17 cellular contexts compared by ENCODE assay signal in the genomic region with DNA sequence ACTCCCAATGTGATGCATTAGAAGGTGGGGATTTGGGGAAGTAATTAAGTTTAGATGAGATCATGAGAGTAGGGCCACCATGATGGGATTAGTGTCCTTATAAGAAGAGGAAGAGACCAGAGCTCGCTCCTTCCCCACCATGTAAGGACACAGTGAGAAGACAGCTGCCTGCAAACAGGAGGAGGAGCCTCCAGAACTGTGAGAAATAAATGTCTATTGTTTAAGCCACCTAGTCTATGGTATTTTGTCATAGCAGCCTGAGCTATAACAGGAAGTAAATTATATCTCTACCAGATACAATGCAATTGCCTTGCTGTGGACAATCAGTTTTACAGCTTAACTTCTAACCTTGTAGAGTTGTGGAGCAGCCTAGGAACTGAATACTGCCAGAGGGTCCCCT. TPM values are rescaled to one million over a fixed set of nuclear protein-coding genes. Genes with fewer than 3 reads are reported as not detected.
DNase-seq lines count a peak whose midpoint lies in the region; ATAC-seq and TF ChIP-seq lines count a peak whose summit lies in the region.
"Had no signal": no experiment of that assay in that cellular context is flagged by ENCODE, and none has a peak within 500 bp of the region (broad histone marks: within the 10 kb centered on the region; RNA-seq: fewer than 3 reads in every experiment).

No MANE protein-coding gene starts in this region.

- H3K27ac ChIP-seq in HL-60 (replicated peaks), result peak overlapping the region; percentile 83
- peak overlapping the region in 1 of 59 donors; percentile 22 for H3K27ac ChIP-seq in dorsolateral prefrontal cortex
- H3K27ac ChIP-seq: gastrocnemius medialis, PC-9, SK-N-MC, tibial nerve had no signal

- H3K4me3 Mint-ChIP-seq in activated CD8-positive, alpha-beta T cell treated with anti-CD3 and anti-CD28 coated beads for 36 hours, result no peak overlapping the region
- H3K4me3 Mint-ChIP-seq: stimulated activated effector memory CD8-positive, alpha-beta T cell treated with anti-CD3 and anti-CD28 coated beads, Interleukin-12 subunit alpha, Interleukin-12 subunit beta, amount 100 ng/mL, for 72 hours had no signal

- H3K9me3 Mint-ChIP-seq in activated CD8-positive, alpha-beta T cell treated with anti-CD3 and anti-CD28 coated beads for 36 hours, result no peaks in the 10 kb centered on the region
- H3K9me3 Mint-ChIP-seq: stimulated activated effector memory CD8-positive, alpha-beta T cell treated with anti-CD3 and anti-CD28 coated beads, Interleukin-12 subunit alpha, Interleukin-12 subunit beta, amount 100 ng/mL, for 72 hours had no signal

- H3K27me3 ChIP-seq in HL-60 (ENCODE audit: insufficient read depth, poor library complexity, severe bottlenecking) (no peaks in the 10 kb centered on the region), dorsolateral prefrontal cortex (no peaks in the 10 kb centered on the region)
- H3K27me3 ChIP-seq: gastrocnemius medialis, tibial nerve had no signal

- no peak overlapping the region for H3K4me3 ChIP-seq in HL-60 (replicated peaks; ENCODE audit: insufficient read depth, low read length)
- H3K4me3 ChIP-seq in fibroblast of pulmonary artery (replicated peaks; ENCODE audit: low read depth, low read length), result no peak overlapping the region
- no peak overlapping the region for H3K4me3 ChIP-seq in dorsolateral prefrontal cortex
- H3K4me3 ChIP-seq: gastrocnemius medialis, PC-9, SK-N-MC, tibial nerve had no signal

- H3K27ac Mint-ChIP-seq in activated CD8-positive, alpha-beta T cell treated with anti-CD3 and anti-CD28 coated beads for 36 hours, result no peak overlapping the region
- H3K27ac Mint-ChIP-seq: progenitor cell of endocrine pancreas; stimulated activated effector memory CD8-positive, alpha-beta T cell treated with anti-CD3 and anti-CD28 coated beads, Interleukin-12 subunit alpha, Interleukin-12 subunit beta, amount 100 ng/mL, for 72 hours had no signal

- POLR2A ChIA-PET in activated CD8-positive, alpha-beta T cell treated with anti-CD3 and anti-CD28 coated beads for 36 hours (lab: Charles Lee), result interaction anchor here (0.6 kb wide), 1 partner anchor 221 kb away, joined by 3 read pairs; no protein-coding TSS in a partner anchor

- H3K4me1 Mint-ChIP-seq in activated CD8-positive, alpha-beta T cell treated with anti-CD3 and anti-CD28 coated beads for 36 hours (ENCODE audit: low read depth), result peaks cover 6% of the 10 kb centered on the region

- DNase-seq in GF-D8 (lab: John Stamatoyannopoulos, UW), result peak; percentile 83
- DNase-seq in HL-60 (ENCODE audit: low read depth in 1 of 2, low spot score in 1 of 2), result peak; percentile 68 to 94
- peak; percentile 82 for DNase-seq in OCI-M1 (lab: John Stamatoyannopoulos, UW)
- DNase-seq in fibroblast of pulmonary artery (ENCODE audit: low read depth), result peak; percentile 52
- no peak for DNase-seq in activated T-cell treated with anti-CD3 and anti-CD28 coated beads for 4 hours
- DNase-seq in dorsolateral prefrontal cortex, result no peak
- DNase-seq in activated CD8-positive, alpha-beta T cell treated with anti-CD3 and anti-CD28 coated beads for 36 hours, result no peak
- DNase-seq: activated effector memory CD4-positive, alpha-beta T cell treated with anti-CD3 and anti-CD28 coated beads, Interleukin-2, amount 50 U/mL, for 16 hours; amniotic stem cell; Calu3; gastrocnemius medialis; PC-9 had no signal

- ATAC-seq in HG03196 (IDR thresholded peaks at IDR 0.05; ENCODE audit: unreplicated experiment), result no peak
- no peak for ATAC-seq in activated CD8-positive, alpha-beta T cell treated with anti-CD3 and anti-CD28 coated beads for 36 hours
- ATAC-seq: gastrocnemius medialis; stimulated activated effector memory CD8-positive, alpha-beta T cell treated with anti-CD3 and anti-CD28 coated beads, Interleukin-12 subunit alpha, Interleukin-12 subunit beta, amount 100 ng/mL, for 72 hours had no signal

- peaks cover 2% of the 10 kb centered on the region for H3K36me3 Mint-ChIP-seq in activated CD8-positive, alpha-beta T cell treated with anti-CD3 and anti-CD28 coated beads for 36 hours (ENCODE audit: low read depth)

- intact Hi-C loops in dorsolateral prefrontal cortex (cut with DNase I), result loop anchor here in 1 of 2 donors (10.0 kb wide), 1 partner anchor 97 kb away; no protein-coding TSS in a partner anchor
- intact Hi-C loops in activated CD8-positive, alpha-beta T cell treated with anti-CD3 and anti-CD28 coated beads for 36 hours (cut with micrococcal nuclease), result loop anchor here (10.0 kb wide), 1 partner anchor 337 kb away; no protein-coding TSS in a partner anchor

- TF ChIP-seq CTCF in HL-60 (IDR thresholded peaks at IDR 0.05; ENCODE audit: insufficient read depth, low read length), result no peak
- TF ChIP-seq CTCF in fibroblast of pulmonary artery (IDR thresholded peaks at IDR 0.05; ENCODE audit: low read length, missing control alignments), result no peak
- TF ChIP-seq CTCF in dorsolateral prefrontal cortex (IDR thresholded peaks at IDR 0.05 in 54 of 56, conservative IDR thresholded peaks at IDR 0.05 in 2 of 56; ENCODE audit: low read depth in 1 of 56, partially characterized antibody in 56 of 56), result no peak
- no peak for TF ChIP-seq CTCF in activated CD8-positive, alpha-beta T cell treated with anti-CD3 and anti-CD28 coated beads for 36 hours (IDR thresholded peaks at IDR 0.05)

- CTCF ChIA-PET in activated CD8-positive, alpha-beta T cell treated with anti-CD3 and anti-CD28 coated beads for 36 hours (lab: Charles Lee), result interaction anchor here (0.9 to 1.6 kb wide), 3 partner anchors 45 to 132 kb away, joined by 3 to 4 read pairs (median 3); no protein-coding TSS in a partner anchor

- no peaks in the 10 kb centered on the region for H3K27me3 Mint-ChIP-seq in activated CD8-positive, alpha-beta T cell treated with anti-CD3 and anti-CD28 coated beads for 36 hours

RNA-seq across cellular contexts. Expression of gene ANKRD33B, which starts 58.0 kb away (rescaled TPM):
- 10 to 100 TPM; 10.4 to 61.6 (median 31.4) TPM for total RNA-seq in dorsolateral prefrontal cortex
- total RNA-seq in activated CD8-positive, alpha-beta T cell treated with anti-CD3 and anti-CD28 coated beads for 36 hours, result 10 to 100 TPM; 13.6 to 13.8 TPM

Comparison
In these comparisons a context has a peak if more than half of its experiments do, and no peak if none do; other contexts are left out.
1. DNase-seq: peak in GF-D8 (single experiment), HL-60 (2 of 2), OCI-M1 (single experiment) and fibroblast of pulmonary artery (single experiment); none in activated T-cell treated with anti-CD3 and anti-CD28 coated beads for 4 hours (single experiment), dorsolateral prefrontal cortex (0 of 10) and activated CD8-positive, alpha-beta T cell treated with anti-CD3 and anti-CD28 coated beads for 36 hours (single experiment).